Comparison of ENCODE assay signal across 12 cellular contexts in genomic region chr2:47250576-47251403, GRCh38.
DNase-seq lines count a peak whose midpoint lies in the region; ATAC-seq and TF ChIP-seq lines count a peak whose summit lies in the region.
"Had no signal": no experiment of that assay in that cellular context is flagged by ENCODE, and none has a peak within 500 bp of the region (broad histone marks: within the 10 kb centered on the region; RNA-seq: fewer than 3 reads in every experiment).

No MANE protein-coding gene starts in this region.

- no peaks in the 10 kb centered on the region for H3K9me2 ChIP-seq in HCT116 (ENCODE audit: insufficient read depth)

- H3K79me2 ChIP-seq in HCT116 (ENCODE audit: insufficient read depth, low read length), result no peaks in the 10 kb centered on the region

- no peak overlapping the region for H3K4me3 ChIP-seq in HCT116 (replicated peaks in 1 of 2; ENCODE audit: low read depth in 1 of 2, low read length in 2 of 2)
- H3K4me3 ChIP-seq in brain microvascular endothelial cell (ENCODE audit: low read depth, low read length), result no peak overlapping the region
- no peak overlapping the region for H3K4me3 ChIP-seq in ascending aorta
- H3K4me3 ChIP-seq: GM23338, neural progenitor cell had no signal

- H2AFZ ChIP-seq in HCT116 (ENCODE audit: low read depth, low read length, poor library complexity, severe bottlenecking), result no peak overlapping the region
- H2AFZ ChIP-seq: GM23338, neural progenitor cell had no signal

- TF ChIP-seq CTCF in HCT116 (IDR thresholded peaks at IDR 0.05 in 2 of 3, conservative IDR thresholded peaks at IDR 0.05 in 1 of 3; ENCODE audit: borderline replicate concordance in 1 of 3, insufficient read depth in 1 of 3, low read depth in 2 of 3, low read length in 2 of 3) (no peak), brain microvascular endothelial cell (IDR thresholded peaks at IDR 0.05; ENCODE audit: low read depth, low read length, missing control alignments) (no peak), ascending aorta (IDR thresholded peaks at IDR 0.05) (no peak)

- POLR2A ChIA-PET in HCT116 (lab: Charles Lee), result no interaction called here

- ATAC-seq in HCT116 (peak; percentile 58), HG03469 (IDR thresholded peaks at IDR 0.05; ENCODE audit: unreplicated experiment) (no peak), HG03045 (IDR thresholded peaks at IDR 0.05; ENCODE audit: unreplicated experiment) (no peak)
- ATAC-seq: GM23338 had no signal

- H3K9ac ChIP-seq in HCT116 (ENCODE audit: low read length), result no peak overlapping the region
- H3K9ac ChIP-seq: neural progenitor cell had no signal

- no peak for TF ChIP-seq RAD21 in HCT116 (IDR thresholded peaks at IDR 0.05; ENCODE audit: low read depth)

- H3K36me3 ChIP-seq in HCT116 (ENCODE audit: control insufficient read depth in 1 of 2, insufficient read depth in 2 of 2, low read length in 2 of 2) (no peaks in the 10 kb centered on the region), brain microvascular endothelial cell (replicated peaks) (no peaks in the 10 kb centered on the region), ascending aorta (no peaks in the 10 kb centered on the region)
- H3K36me3 ChIP-seq: neural progenitor cell had no signal

- in situ Hi-C loops in brain microvascular endothelial cell (cut with HindIII; ENCODE audit: low pct_ligation_motif_present, low sequenced_read_pairs), result no loop called here

- intact Hi-C loops in HCT116 (cut with micrococcal nuclease), result no loop called here
- intact Hi-C loops in ascending aorta (cut with DNase I), result no loop called here

- BruUV-seq in HCT116 (replicated peaks; lab: Mats Ljungman, UMichigan), result no TSS peak

- H4K20me1 ChIP-seq in HCT116 (ENCODE audit: insufficient read depth), result no peaks in the 10 kb centered on the region

- H3K9me3 ChIP-seq in HCT116 (ENCODE audit: control insufficient read depth in 1 of 2, insufficient read depth in 1 of 2, low read depth in 1 of 2, low read length in 2 of 2) (no peaks in the 10 kb centered on the region), ascending aorta (no peaks in the 10 kb centered on the region)

- RAD21 ChIA-PET in HCT116 (lab: Charles Lee; ENCODE audit: low non-redundant PET in 1 of 2, low total read pairs in 2 of 2, uncharacterized antibody in 2 of 2, unreplicated experiment in 2 of 2), result no interaction called here

- peak; percentile 64 for DNase-seq in A172 (ENCODE audit: low spot score)
- no peak for DNase-seq in HCT116 (ENCODE audit: low read depth, low spot score)
- DNase-seq in NCI-H510A treated with DMSO at 0.1 percent for 48 hours (lab: John Stamatoyannopoulos, UW), result peak; percentile 97
- peak; percentile 40 for DNase-seq in brain microvascular endothelial cell
- no peak for DNase-seq in ascending aorta (ENCODE audit: low spot score in 2 of 2)
- no peak for DNase-seq in hypothalamus (lab: John Stamatoyannopoulos, UW)
- DNase-seq: activated naive CD8-positive, alpha-beta T cell treated with anti-CD3 and anti-CD28 coated beads, Interleukin-2, amount 10 ng/mL, durations not matched to agents 7 days and 5 days; KG1 had no signal

- H3K4me2 ChIP-seq in HCT116 (ENCODE audit: low read length), result peak overlapping the region; percentile 22; the same call in 1 of the 2 replicates
- H3K4me2 ChIP-seq: GM23338, neural progenitor cell had no signal

- no peak for TF ChIP-seq POLR2A in HCT116 (IDR thresholded peaks at IDR 0.05; ENCODE audit: borderline replicate concordance, extremely low read depth, insufficient read depth, insufficient read length)

- CTCF ChIA-PET in HCT116 (lab: Charles Lee), result no interaction called here

- H3K4me1 ChIP-seq in HCT116 (ENCODE audit: control insufficient read depth in 1 of 2, insufficient read depth in 2 of 2, low read length in 2 of 2) (peaks cover 9 to 17% of the 10 kb centered on the region in 2 experiments; a peak in 3 of 4 replicates), ascending aorta (no peaks in the 10 kb centered on the region)

- H3K27me3 ChIP-seq in HCT116 (ENCODE audit: insufficient read depth, low read length), result no peaks in the 10 kb centered on the region
- H3K27me3 ChIP-seq in brain microvascular endothelial cell (replicated peaks), result no peaks in the 10 kb centered on the region
- no peaks in the 10 kb centered on the region for H3K27me3 ChIP-seq in ascending aorta
- H3K27me3 ChIP-seq: neural progenitor cell had no signal

- H3K27ac ChIP-seq in HCT116 (ENCODE audit: low read depth, low read length) (no peak overlapping the region), brain microvascular endothelial cell (no peak overlapping the region), ascending aorta (no peak overlapping the region)
- H3K27ac ChIP-seq: neural progenitor cell had no signal

TF ChIP-seq in HCT116, 20 proteins besides CTCF, POLR2A, EP300 and RAD21:
- TF ChIP-seq POLR2AphosphoS5 (IDR thresholded peaks at IDR 0.05; ENCODE audit: low read depth, low read length) (no peak), FOSL1 (IDR thresholded peaks at IDR 0.05; ENCODE audit: low read depth) (no peak), ATF3 (IDR thresholded peaks at IDR 0.05) (no peak)

Comparison
In these comparisons a context has a peak if more than half of its experiments do, and no peak if none do; other contexts are left out.
1. DNase-seq: peak in A172 (single experiment), NCI-H510A treated with DMSO at 0.1 percent for 48 hours (single experiment) and brain microvascular endothelial cell (single experiment); none in HCT116 (single experiment), ascending aorta (0 of 2) and hypothalamus (0 of 51).